ENCODE assay signal across 2 cellular contexts in the genomic region with DNA sequence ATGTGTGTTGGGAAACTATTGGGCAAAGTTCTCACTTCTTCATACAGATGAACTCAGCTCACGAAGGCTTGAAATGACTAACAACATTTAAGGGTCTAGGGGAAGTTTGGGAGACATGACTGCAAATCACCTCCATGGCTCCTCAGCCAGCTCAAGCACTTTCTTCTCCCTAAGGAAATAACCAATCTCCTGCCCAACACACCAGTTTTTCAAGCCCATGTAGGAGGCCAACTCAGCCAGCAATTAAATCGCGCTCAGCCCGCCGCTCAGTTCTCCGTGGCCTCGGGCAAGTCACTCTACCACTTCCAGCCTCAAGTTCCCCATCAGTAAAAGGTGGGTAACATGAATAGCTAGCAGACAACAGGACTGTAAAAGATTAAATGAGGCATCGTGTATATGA.
TF ChIP-seq lines count a peak whose summit lies in the region.

No MANE protein-coding gene starts in this region.

TF ChIP-seq in K562, 482 proteins besides CTCF, POLR2A, EP300 and RAD21:
- TF ChIP-seq POLR2G (IDR thresholded peaks at IDR 0.05; ENCODE audit: low read depth, low read length) (no peak), RFX5 (IDR thresholded peaks at IDR 0.05; ENCODE audit: low read depth, low read length) (no peak), SRSF3 (IDR thresholded peaks at IDR 0.05; ENCODE audit: insufficient read depth, low read length) (no peak), STAT5A (IDR thresholded peaks at IDR 0.05; ENCODE audit: borderline replicate concordance, low read length) (no peak), PRPF4 (IDR thresholded peaks at IDR 0.05; ENCODE audit: insufficient read depth, low read depth, low read length, poor library complexity, severe bottlenecking) (no peak), TAF7 (tag; IDR thresholded peaks at IDR 0.05) (no peak), HIVEP1 (CRISPR knock-in tag; IDR thresholded peaks at IDR 0.05) (no peak), MCM2 (IDR thresholded peaks at IDR 0.05; ENCODE audit: low read depth) (no peak), RBM39 (optimal IDR thresholded peaks at IDR 0.05; ENCODE audit: low read depth, low read length) (no peak), ZNF146 (CRISPR knock-in tag; IDR thresholded peaks at IDR 0.05; ENCODE audit: unreplicated experiment) (no peak)
- TF ChIP-seq, protein P1, sequence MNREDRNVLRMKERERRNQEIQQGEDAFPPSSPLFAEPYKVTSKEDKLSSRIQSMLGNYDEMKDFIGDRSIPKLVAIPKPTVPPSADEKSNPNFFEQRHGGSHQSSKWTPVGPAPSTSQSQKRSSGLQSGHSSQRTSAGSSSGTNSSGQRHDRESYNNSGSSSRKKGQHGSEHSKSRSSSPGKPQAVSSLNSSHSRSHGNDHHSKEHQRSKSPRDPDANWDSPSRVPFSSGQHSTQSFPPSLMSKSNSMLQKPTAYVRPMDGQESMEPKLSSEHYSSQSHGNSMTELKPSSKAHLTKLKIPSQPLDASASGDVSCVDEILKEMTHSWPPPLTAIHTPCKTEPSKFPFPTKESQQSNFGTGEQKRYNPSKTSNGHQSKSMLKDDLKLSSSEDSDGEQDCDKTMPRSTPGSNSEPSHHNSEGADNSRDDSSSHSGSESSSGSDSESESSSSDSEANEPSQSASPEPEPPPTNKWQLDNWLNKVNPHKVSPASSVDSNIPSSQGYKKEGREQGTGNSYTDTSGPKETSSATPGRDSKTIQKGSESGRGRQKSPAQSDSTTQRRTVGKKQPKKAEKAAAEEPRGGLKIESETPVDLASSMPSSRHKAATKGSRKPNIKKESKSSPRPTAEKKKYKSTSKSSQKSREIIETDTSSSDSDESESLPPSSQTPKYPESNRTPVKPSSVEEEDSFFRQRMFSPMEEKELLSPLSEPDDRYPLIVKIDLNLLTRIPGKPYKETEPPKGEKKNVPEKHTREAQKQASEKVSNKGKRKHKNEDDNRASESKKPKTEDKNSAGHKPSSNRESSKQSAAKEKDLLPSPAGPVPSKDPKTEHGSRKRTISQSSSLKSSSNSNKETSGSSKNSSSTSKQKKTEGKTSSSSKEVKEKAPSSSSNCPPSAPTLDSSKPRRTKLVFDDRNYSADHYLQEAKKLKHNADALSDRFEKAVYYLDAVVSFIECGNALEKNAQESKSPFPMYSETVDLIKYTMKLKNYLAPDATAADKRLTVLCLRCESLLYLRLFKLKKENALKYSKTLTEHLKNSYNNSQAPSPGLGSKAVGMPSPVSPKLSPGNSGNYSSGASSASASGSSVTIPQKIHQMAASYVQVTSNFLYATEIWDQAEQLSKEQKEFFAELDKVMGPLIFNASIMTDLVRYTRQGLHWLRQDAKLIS (CRISPR knock-in tag; IDR thresholded peaks at IDR 0.05): no peak
- TF ChIP-seq, protein P2, sequence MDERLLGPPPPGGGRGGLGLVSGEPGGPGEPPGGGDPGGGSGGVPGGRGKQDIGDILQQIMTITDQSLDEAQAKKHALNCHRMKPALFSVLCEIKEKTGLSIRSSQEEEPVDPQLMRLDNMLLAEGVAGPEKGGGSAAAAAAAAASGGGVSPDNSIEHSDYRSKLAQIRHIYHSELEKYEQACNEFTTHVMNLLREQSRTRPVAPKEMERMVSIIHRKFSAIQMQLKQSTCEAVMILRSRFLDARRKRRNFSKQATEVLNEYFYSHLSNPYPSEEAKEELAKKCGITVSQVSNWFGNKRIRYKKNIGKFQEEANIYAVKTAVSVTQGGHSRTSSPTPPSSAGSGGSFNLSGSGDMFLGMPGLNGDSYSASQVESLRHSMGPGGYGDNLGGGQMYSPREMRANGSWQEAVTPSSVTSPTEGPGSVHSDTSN (CRISPR knock-in tag; IDR thresholded peaks at IDR 0.05; ENCODE audit: low read depth): no peak
- TF ChIP-seq, protein P2 (tag; conservative IDR thresholded peaks at IDR 0.05; ENCODE audit: low read depth): no peak

TF ChIP-seq in HEK293T, 16 proteins besides CTCF, POLR2A, EP300 and RAD21:
- no peak for TF ChIP-seq ELF4 (IDR thresholded peaks at IDR 0.05)
- no peak for TF ChIP-seq BHLHE40 (IDR thresholded peaks at IDR 0.05; ENCODE audit: borderline replicate concordance)
- TF ChIP-seq HDGF (IDR thresholded peaks at IDR 0.05; ENCODE audit: borderline replicate concordance): no peak
- TF ChIP-seq SUZ12 (IDR thresholded peaks at IDR 0.05): no peak
- TF ChIP-seq CTBP1 (IDR thresholded peaks at IDR 0.05; ENCODE audit: borderline replicate concordance): no peak
- TF ChIP-seq L3MBTL2 (conservative IDR thresholded peaks at IDR 0.05): no peak
- no peak for TF ChIP-seq LEF1 (IDR thresholded peaks at IDR 0.05; ENCODE audit: borderline replicate concordance)
- TF ChIP-seq, protein P3, sequence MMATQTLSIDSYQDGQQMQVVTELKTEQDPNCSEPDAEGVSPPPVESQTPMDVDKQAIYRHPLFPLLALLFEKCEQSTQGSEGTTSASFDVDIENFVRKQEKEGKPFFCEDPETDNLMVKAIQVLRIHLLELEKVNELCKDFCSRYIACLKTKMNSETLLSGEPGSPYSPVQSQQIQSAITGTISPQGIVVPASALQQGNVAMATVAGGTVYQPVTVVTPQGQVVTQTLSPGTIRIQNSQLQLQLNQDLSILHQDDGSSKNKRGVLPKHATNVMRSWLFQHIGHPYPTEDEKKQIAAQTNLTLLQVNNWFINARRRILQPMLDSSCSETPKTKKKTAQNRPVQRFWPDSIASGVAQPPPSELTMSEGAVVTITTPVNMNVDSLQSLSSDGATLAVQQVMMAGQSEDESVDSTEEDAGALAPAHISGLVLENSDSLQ (IDR thresholded peaks at IDR 0.05): no peak
- no peak for TF ChIP-seq NFRKB (IDR thresholded peaks at IDR 0.05)
- TF ChIP-seq FOXM1 (IDR thresholded peaks at IDR 0.05; ENCODE audit: borderline replicate concordance): no peak
- no peak for TF ChIP-seq FOXA1 (IDR thresholded peaks at IDR 0.05)
- TF ChIP-seq FOXK2 (IDR thresholded peaks at IDR 0.05): no peak
- no peak for TF ChIP-seq TARDBP (IDR thresholded peaks at IDR 0.05)
- TF ChIP-seq ZNF384 (IDR thresholded peaks at IDR 0.05): no peak
- TF ChIP-seq SP1 (IDR thresholded peaks at IDR 0.05): no peak
- no peak for TF ChIP-seq ARNT (IDR thresholded peaks at IDR 0.05)
